In genomic region chr4:70687821-70688794, GRCh38 we compare ENCODE assay signal across 8 cellular contexts. TPM values are rescaled to one million over a fixed set of nuclear protein-coding genes. Genes with fewer than 3 reads are reported as not detected.
A peak's percentile ranks its signal among the peaks of the same experiment; 100 is the strongest.
DNase-seq lines count a peak whose midpoint lies in the region; ATAC-seq and TF ChIP-seq lines count a peak whose summit lies in the region.

TSS of gene UTP3 (plus strand) at chr4:70688532. CDS start at chr4:70688678, 146 bp downstream.

- H3K4me1 ChIP-seq in heart right ventricle = peaks cover 8 to 50% (median 33%) of the 10 kb centered on the region in 9 donors

- peak; percentile 93 for ATAC-seq in HG02840 (IDR thresholded peaks at IDR 0.05; ENCODE audit: low FRiP score, unreplicated experiment)
- peak; percentile 97 to 99 (median 98) for ATAC-seq in heart right ventricle

- H3K4me3 ChIP-seq in GM12875 (ENCODE audit: low read depth, low read length) = peak within 1 kb of the TSS; percentile 64
- H3K4me3 ChIP-seq in heart right ventricle = peak within 1 kb of the TSS; percentile 65 to 96 (median 92)

- TF ChIP-seq CTCF in GM12875 (IDR thresholded peaks at IDR 0.05; ENCODE audit: borderline replicate concordance, insufficient read depth, low read depth, low read length) = peak; percentile 95
- TF ChIP-seq CTCF in heart right ventricle (IDR thresholded peaks at IDR 0.05) = peak; percentile 93 to 99 (median 98)

- H3K36me3 ChIP-seq in heart right ventricle = peaks cover 0 to 32% (median 10%) of the 10 kb centered on the region in 9 donors

- H3K9me3 ChIP-seq in heart right ventricle = no peaks in the 10 kb centered on the region

- DNase-seq in NCI-H1436 treated with DMSO at 0.1 percent for 48 hours (lab: John Stamatoyannopoulos, UW) (peak; percentile 93), T-helper 1 cell (peak; percentile 82 to 92 (median 88)), amniotic epithelial cell (ENCODE audit: low read depth) (peak; percentile 100), heart right ventricle (peak; percentile 95 to 97), posterior vena cava (ENCODE audit: low spot score) (peak; percentile 99), ureter (ENCODE audit: low spot score) (peak; percentile 97)

- H3K27me3 ChIP-seq in heart right ventricle = no peaks in the 10 kb centered on the region

- WGBS in heart right ventricle, 2 donors = 0 to 1% methylated on average over 70 of the region's 70 CpGs

- intact Hi-C loops in heart right ventricle (cut with DNase I) = loop anchor here in 5 of 10 donors (1.0 to 10.0 kb wide), 8 partner anchors 15 to 305 kb away; partner anchors contain the start of genes DCK (in 2 of the 5), GRSF1 (in 2 of the 5) and MOB1B (in 1 of the 5)
- intact Hi-C loops in posterior vena cava (cut with DNase I) = no loop called here

- peak within 1 kb of the TSS; percentile 78 to 98 (median 94) for H3K27ac ChIP-seq in heart right ventricle

RNA-seq across cellular contexts. Expression of gene UTP3, which starts in this region (rescaled TPM):
- total RNA-seq in heart right ventricle (10 to 100 TPM; 13.9 to 20.4 (median 18.5) TPM), posterior vena cava (10 to 100 TPM; 22.0 to 23.2 TPM), ureter (26.0 TPM)
- polyA plus RNA-seq in heart right ventricle = 10 to 100 TPM; 12.9 to 16.0 TPM

Comparison
In these comparisons a context has a peak if more than half of its experiments do, and no peak if none do; other contexts are left out.
1. Peak in every context shown above with its lines: DNase-seq, ATAC-seq, H3K4me3 ChIP-seq and H3K27ac ChIP-seq.